ENCODE assay signal across 29 cellular contexts in genomic region chr6:112100561-112100960, GRCh38. TPM values are rescaled to one million over a fixed set of nuclear protein-coding genes. Genes with fewer than 3 reads are reported as not detected.
"Had no signal": no experiment of that assay in that cellular context is flagged by ENCODE, and none has a peak within 500 bp of the region (broad histone marks: within the 10 kb centered on the region; RNA-seq: fewer than 3 reads in every experiment).

No MANE protein-coding gene starts in this region.

- H3K9me3 ChIP-seq: colonic mucosa, esophagus squamous epithelium, gastrocnemius medialis, sigmoid colon, stomach, transverse colon had no signal

- H3K36me3 Mint-ChIP-seq: activated naive CD8-positive, alpha-beta T cell treated with anti-CD3 and anti-CD28 coated beads, Interleukin-2, amount 10 ng/mL, durations not matched to agents 7 days and 5 days had no signal

- H2AFZ ChIP-seq: parathyroid adenoma had no signal

- H3K27me3 ChIP-seq: colonic mucosa, dorsolateral prefrontal cortex, esophagus squamous epithelium, gastrocnemius medialis, sigmoid colon, stomach, transverse colon had no signal

- H3K9ac ChIP-seq: parathyroid adenoma had no signal

- H3K4me1 ChIP-seq: colonic mucosa, esophagus squamous epithelium, gastrocnemius medialis, sigmoid colon, transverse colon had no signal

- FAIRE-seq: bronchial epithelial cell, urothelium cell line had no signal

- H3K9me3 Mint-ChIP-seq: effector memory CD8-positive, alpha-beta T cell had no signal

- H3K4me2 ChIP-seq: smooth muscle cell had no signal

- DNase-seq: activated CD4-positive, alpha-beta T cell treated with anti-CD3 and anti-CD28 coated beads, Interleukin-2, amount 50 U/mL, for 4 hours; activated CD8-positive, alpha-beta memory T cell treated with anti-CD3 and anti-CD28 coated beads for 24 hours; activated CD8-positive, alpha-beta memory T cell treated with anti-CD3 and anti-CD28 coated beads, Interleukin-2, amount 50 U/mL, for 4 hours; activated naive CD4-positive, alpha-beta T cell treated with anti-CD3 and anti-CD28 coated beads for 36 hours; activated naive CD8-positive, alpha-beta T cell treated with anti-CD3 and anti-CD28 coated beads, Interleukin-2, amount 10 ng/mL, durations not matched to agents 7 days and 5 days; activated T-cell treated with anti-CD3 and anti-CD28 coated beads, Interleukin-2, amount 50 U/mL, for 48 hours; amygdala; colonic mucosa; dorsolateral prefrontal cortex; effector memory CD8-positive, alpha-beta T cell; esophagus squamous epithelium; gastrocnemius medialis; head of caudate nucleus; mesenchymal stem cell; nephron progenitor cell; sigmoid colon; stimulated activated CD4-positive, alpha-beta T cell treated with anti-CD3 and anti-CD28 coated beads, Interleukin-15, amount 100 ng/mL, for 24 hours; stomach; T-helper 9 cell; transverse colon had no signal

- ATAC-seq: effector memory CD8-positive, alpha-beta T cell; gastrocnemius medialis; stimulated activated memory B cell treated with anti-CD40 and anti-IgM and Interleukin-4, amounts not matched to agents 10 μg/mL and 1 μg/mL and 100 μg/mL, for 72 hours had no signal

- H3K79me2 ChIP-seq: parathyroid adenoma had no signal

- H3K4me3 ChIP-seq: colonic mucosa, dorsolateral prefrontal cortex, esophagus squamous epithelium, gastrocnemius medialis, sigmoid colon, smooth muscle cell, stomach, transverse colon had no signal

- H3K27ac Mint-ChIP-seq: activated naive CD4-positive, alpha-beta T cell treated with anti-CD3 and anti-CD28 coated beads for 36 hours; activated naive CD8-positive, alpha-beta T cell treated with anti-CD3 and anti-CD28 coated beads, Interleukin-2, amount 10 ng/mL, durations not matched to agents 7 days and 5 days; effector memory CD8-positive, alpha-beta T cell; nephron progenitor cell; stimulated activated memory B cell treated with anti-CD40 and anti-IgM and Interleukin-4, amounts not matched to agents 10 μg/mL and 1 μg/mL and 100 μg/mL, for 72 hours had no signal

- H3K27ac ChIP-seq: colonic mucosa, dorsolateral prefrontal cortex, esophagus squamous epithelium, gastrocnemius medialis, parathyroid adenoma, sigmoid colon, stomach, transverse colon had no signal

- H3K4me1 Mint-ChIP-seq: activated naive CD8-positive, alpha-beta T cell treated with anti-CD3 and anti-CD28 coated beads, Interleukin-2, amount 10 ng/mL, durations not matched to agents 7 days and 5 days; nephron progenitor cell; stimulated activated memory B cell treated with anti-CD40 and anti-IgM and Interleukin-4, amounts not matched to agents 10 μg/mL and 1 μg/mL and 100 μg/mL, for 72 hours had no signal

- H3K36me3 ChIP-seq: colonic mucosa, gastrocnemius medialis, transverse colon had no signal

- H3K4me3 Mint-ChIP-seq: activated naive CD4-positive, alpha-beta T cell treated with anti-CD3 and anti-CD28 coated beads for 36 hours; activated naive CD8-positive, alpha-beta T cell treated with anti-CD3 and anti-CD28 coated beads, Interleukin-2, amount 10 ng/mL, durations not matched to agents 7 days and 5 days; effector memory CD8-positive, alpha-beta T cell; nephron progenitor cell; stimulated activated memory B cell treated with anti-CD40 and anti-IgM and Interleukin-4, amounts not matched to agents 10 μg/mL and 1 μg/mL and 100 μg/mL, for 72 hours had no signal

- H3K27me3 Mint-ChIP-seq: stimulated activated memory B cell treated with anti-CD40 and anti-IgM and Interleukin-4, amounts not matched to agents 10 μg/mL and 1 μg/mL and 100 μg/mL, for 72 hours had no signal

RNA-seq across cellular contexts. Expression of gene CCN6, which starts 46.7 kb away (rescaled TPM):
- total RNA-seq: activated naive CD8-positive, alpha-beta T cell treated with anti-CD3 and anti-CD28 coated beads, Interleukin-2, amount 10 ng/mL, durations not matched to agents 7 days and 5 days; bronchial epithelial cell; colonic mucosa; dorsolateral prefrontal cortex; gastrocnemius medialis; mononuclear cell; myocyte; sigmoid colon; smooth muscle cell; stomach; T-helper 1 cell treated with Interleukin-12 subunit alpha and Interleukin-12 subunit beta and Interleukin-4 antibody, amounts not matched to agents 30 ng/mL and 1 ng/mL, for 36 hours; temporal lobe; transverse colon had no signal
- polyA plus RNA-seq: sigmoid colon, stomach had no signal
